In the genomic region with DNA sequence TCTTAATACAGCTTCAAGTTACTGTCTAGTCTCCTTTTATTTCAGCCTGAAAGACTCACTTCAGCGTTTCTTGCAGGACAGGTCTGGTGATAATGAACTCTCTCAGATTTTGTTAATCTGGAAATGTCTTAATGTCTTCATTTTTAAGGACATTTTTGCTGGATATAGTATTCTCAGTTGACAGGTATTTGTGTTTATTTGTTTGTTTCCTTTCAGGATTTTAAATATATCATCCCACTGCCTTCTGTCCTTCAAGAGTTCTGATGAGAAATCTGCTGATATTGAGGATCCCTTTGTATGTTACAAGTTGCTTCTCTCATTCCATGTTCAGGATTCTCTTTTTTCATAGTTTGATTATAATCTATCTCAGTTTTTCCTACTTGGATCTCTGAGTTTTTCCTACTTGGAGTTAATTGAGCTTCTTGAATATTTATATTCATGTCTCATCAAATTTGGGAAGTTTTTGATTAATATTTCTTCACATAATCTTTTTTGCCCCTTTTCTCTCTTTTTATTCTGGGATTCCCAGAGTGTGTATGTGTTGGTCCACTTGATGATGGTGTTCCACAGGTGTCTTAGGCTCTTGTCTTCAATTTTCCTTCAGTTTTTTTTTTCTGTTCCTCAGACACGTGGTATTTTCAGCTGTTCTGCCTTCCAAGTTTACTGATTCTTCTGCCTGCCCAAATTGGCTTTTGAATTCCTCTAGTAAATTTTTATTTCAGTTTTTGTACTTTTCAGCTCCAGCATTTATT, we compare ENCODE assay signal across 14 cellular contexts.
"Had no signal": no experiment of that assay in that cellular context is flagged by ENCODE, and none has a peak within 500 bp of the region (broad histone marks: within the 10 kb centered on the region; RNA-seq: fewer than 3 reads in every experiment).

No MANE protein-coding gene starts in this region.

- H3K27me3 ChIP-seq: colonic mucosa, esophagus muscularis mucosa, neural progenitor cell, pancreas had no signal

- DNase-seq: activated CD4-positive, alpha-beta T cell treated with anti-CD3 and anti-CD28 coated beads for 48 hours; activated naive CD4-positive, alpha-beta T cell; activated naive CD8-positive, alpha-beta T cell treated with anti-CD3 and anti-CD28 coated beads, Interleukin-2, amount 10 ng/mL, durations not matched to agents 7 days and 5 days; central memory CD4-positive, alpha-beta T cell; colonic mucosa; hypothalamus; mesendoderm; pancreas; stimulated activated CD4-positive, alpha-beta T cell treated with anti-CD3 and anti-CD28 coated beads, Interleukin-12 subunit alpha, Interleukin-12 subunit beta, amount 100 ng/mL, for 4 hours; stimulated activated CD4-positive, alpha-beta T cell treated with anti-CD3 and anti-CD28 coated beads, Interleukin-2, amount 100 ng/mL, for 24 hours had no signal

- ATAC-seq: pancreas had no signal

- H3K27ac ChIP-seq: colonic mucosa, esophagus muscularis mucosa, neural progenitor cell, pancreas, thoracic aorta had no signal

- H3K9me3 ChIP-seq: colonic mucosa, pancreas had no signal

- H3K27ac Mint-ChIP-seq: activated naive CD8-positive, alpha-beta T cell treated with anti-CD3 and anti-CD28 coated beads, Interleukin-2, amount 10 ng/mL, durations not matched to agents 7 days and 5 days; brain; neural progenitor cell had no signal

- H3K27me3 Mint-ChIP-seq: activated naive CD8-positive, alpha-beta T cell treated with anti-CD3 and anti-CD28 coated beads, Interleukin-2, amount 10 ng/mL, durations not matched to agents 7 days and 5 days; brain had no signal

- H3K4me3 Mint-ChIP-seq: activated naive CD8-positive, alpha-beta T cell treated with anti-CD3 and anti-CD28 coated beads, Interleukin-2, amount 10 ng/mL, durations not matched to agents 7 days and 5 days; brain; neural progenitor cell had no signal
